Comparison of ENCODE assay signal across 25 cellular contexts in genomic region chrX:2719774-2720447, GRCh38. TPM values are rescaled to one million over a fixed set of nuclear protein-coding genes. Genes with fewer than 3 reads are reported as not detected.
DNase-seq lines count a peak whose midpoint lies in the region; ATAC-seq and TF ChIP-seq lines count a peak whose summit lies in the region.
"Had no signal": no experiment of that assay in that cellular context is flagged by ENCODE, and none has a peak within 500 bp of the region (broad histone marks: within the 10 kb centered on the region; RNA-seq: fewer than 3 reads in every experiment).

No MANE protein-coding gene starts in this region.

- no peaks in the 10 kb centered on the region for H3K27me3 Mint-ChIP-seq in activated CD4-positive, alpha-beta memory T cell treated with anti-CD3 and anti-CD28 coated beads for 36 hours
- no peaks in the 10 kb centered on the region for H3K27me3 Mint-ChIP-seq in activated CD4-positive, alpha-beta memory T cell treated with anti-CD3 and anti-CD28 coated beads, Interleukin-2, amount 10 ng/mL, durations not matched to agents 7 days and 5 days
- H3K27me3 Mint-ChIP-seq in activated T-helper 1 cell treated with anti-CD3 and anti-CD28 coated beads, Interleukin-12 subunit alpha, Interleukin-12 subunit beta, Interleukin-2, Interleukin-4 antibody, amounts not matched to agents 30 ng/mL and 10 ng/mL and 1 ng/mL, durations not matched to agents 14 hours and 24 hours and 36 hours (ENCODE audit: insufficient read depth): no peaks in the 10 kb centered on the region

- peaks cover 8% of the 10 kb centered on the region for H3K4me1 ChIP-seq in mesenchymal stem cell (ENCODE audit: control insufficient read depth, insufficient read depth, low read depth, low read length)

- POLR2A ChIA-PET in activated CD4-positive, alpha-beta memory T cell treated with anti-CD3 and anti-CD28 coated beads for 36 hours (lab: Charles Lee): no interaction called here
- POLR2A ChIA-PET in activated CD4-positive, alpha-beta memory T cell treated with anti-CD3 and anti-CD28 coated beads, Interleukin-2, amount 10 ng/mL, durations not matched to agents 7 days and 5 days (lab: Charles Lee): no interaction called here

- H3K9ac ChIP-seq in mesenchymal stem cell (ENCODE audit: low read length): no peak overlapping the region

- H3K14ac ChIP-seq in mesenchymal stem cell (ENCODE audit: low read length in 2 of 2): no peak overlapping the region

- no peak overlapping the region for H2BK120ac ChIP-seq in mesenchymal stem cell (ENCODE audit: low read depth, low read length)

- H4K8ac ChIP-seq in mesenchymal stem cell (ENCODE audit: low read length): no peak overlapping the region

- WGBS in mesenchymal stem cell: over 99% methylated on average over 9 of the region's 10 CpGs

- H3K4me3 Mint-ChIP-seq in activated CD4-positive, alpha-beta memory T cell treated with anti-CD3 and anti-CD28 coated beads for 36 hours: no peak overlapping the region
- H3K4me3 Mint-ChIP-seq in activated CD4-positive, alpha-beta memory T cell treated with anti-CD3 and anti-CD28 coated beads, Interleukin-2, amount 10 ng/mL, durations not matched to agents 7 days and 5 days: no peak overlapping the region
- H3K4me3 Mint-ChIP-seq in activated T-helper 1 cell treated with anti-CD3 and anti-CD28 coated beads, Interleukin-12 subunit alpha, Interleukin-12 subunit beta, Interleukin-2, Interleukin-4 antibody, amounts not matched to agents 30 ng/mL and 10 ng/mL and 1 ng/mL, durations not matched to agents 14 hours and 24 hours and 36 hours: no peak overlapping the region
- H3K4me3 Mint-ChIP-seq in stimulated activated effector memory CD8-positive, alpha-beta T cell treated with anti-CD3 and anti-CD28 coated beads, Interleukin-12 subunit alpha, Interleukin-12 subunit beta, amount 100 ng/mL, for 72 hours: no peak overlapping the region
- H3K4me3 Mint-ChIP-seq: CD14-positive monocyte, HFFc6 had no signal

- peak overlapping the region; percentile 23 for H3K27ac Mint-ChIP-seq in activated CD4-positive, alpha-beta memory T cell treated with anti-CD3 and anti-CD28 coated beads for 36 hours
- H3K27ac Mint-ChIP-seq in activated CD4-positive, alpha-beta memory T cell treated with anti-CD3 and anti-CD28 coated beads, Interleukin-2, amount 10 ng/mL, durations not matched to agents 7 days and 5 days: no peak overlapping the region
- peak overlapping the region; percentile 40 for H3K27ac Mint-ChIP-seq in activated T-helper 1 cell treated with anti-CD3 and anti-CD28 coated beads, Interleukin-12 subunit alpha, Interleukin-12 subunit beta, Interleukin-2, Interleukin-4 antibody, amounts not matched to agents 30 ng/mL and 10 ng/mL and 1 ng/mL, durations not matched to agents 14 hours and 24 hours and 36 hours
- H3K27ac Mint-ChIP-seq in stimulated activated effector memory CD8-positive, alpha-beta T cell treated with anti-CD3 and anti-CD28 coated beads, Interleukin-12 subunit alpha, Interleukin-12 subunit beta, amount 100 ng/mL, for 72 hours: peak overlapping the region; percentile 77
- H3K27ac Mint-ChIP-seq: HFFc6 had no signal

- H3K27me3 ChIP-seq in mesenchymal stem cell (ENCODE audit: control insufficient read depth in 1 of 2, insufficient read depth in 1 of 2, low read length in 2 of 2): no peaks in the 10 kb centered on the region

- TF ChIP-seq CTCF in coronary artery (IDR thresholded peaks at IDR 0.05): no peak

- no peak overlapping the region for H3K4ac ChIP-seq in mesenchymal stem cell (ENCODE audit: low read depth in 1 of 2, low read length in 2 of 2)

- no peak for DNase-seq in activated CD4-positive, alpha-beta memory T cell treated with anti-CD3 and anti-CD28 coated beads for 36 hours
- DNase-seq in activated CD4-positive, alpha-beta memory T cell treated with anti-CD3 and anti-CD28 coated beads, Interleukin-2, amount 10 ng/mL, durations not matched to agents 7 days and 5 days: no peak
- no peak for DNase-seq in activated T-helper 1 cell treated with anti-CD3 and anti-CD28 coated beads, Interleukin-12 subunit alpha, Interleukin-12 subunit beta, Interleukin-2, Interleukin-4 antibody, amounts not matched to agents 30 ng/mL and 10 ng/mL and 1 ng/mL, durations not matched to agents 14 hours and 24 hours and 36 hours (ENCODE audit: low spot score)
- peak; percentile 65 for DNase-seq in left lobe of liver (ENCODE audit: low spot score)
- DNase-seq in stimulated activated effector memory CD8-positive, alpha-beta T cell treated with anti-CD3 and anti-CD28 coated beads, Interleukin-12 subunit alpha, Interleukin-12 subunit beta, amount 100 ng/mL, for 72 hours (ENCODE audit: low spot score in 2 of 2): no peak
- no peak for DNase-seq in HPDE6-E6E7 (ENCODE audit: extremely low spot score)
- DNase-seq in mesenchymal stem cell: no peak
- DNase-seq in coronary artery (ENCODE audit: low spot score): no peak
- DNase-seq: 8988T, AML-193, DMS53, EL, GF-D8, HFFc6, KBM-7, NCI-H1092 treated with DMSO at 0.1 percent for 48 hours, NCI-H1436 treated with DMSO at 0.1 percent for 48 hours, NCI-H1930, NCI-H510A treated with DMSO at 0.1 percent for 48 hours, NCI-H748 treated with DMSO at 0.1 percent for 48 hours, SHP77 treated with DMSO at 0.1 percent for 48 hours had no signal

- H3K4me1 Mint-ChIP-seq in activated CD4-positive, alpha-beta memory T cell treated with anti-CD3 and anti-CD28 coated beads for 36 hours (ENCODE audit: low read depth): peaks cover 33% of the 10 kb centered on the region
- peaks cover 33% of the 10 kb centered on the region for H3K4me1 Mint-ChIP-seq in activated CD4-positive, alpha-beta memory T cell treated with anti-CD3 and anti-CD28 coated beads, Interleukin-2, amount 10 ng/mL, durations not matched to agents 7 days and 5 days
- H3K4me1 Mint-ChIP-seq in activated T-helper 1 cell treated with anti-CD3 and anti-CD28 coated beads, Interleukin-12 subunit alpha, Interleukin-12 subunit beta, Interleukin-2, Interleukin-4 antibody, amounts not matched to agents 30 ng/mL and 10 ng/mL and 1 ng/mL, durations not matched to agents 14 hours and 24 hours and 36 hours (ENCODE audit: low read depth): peaks cover 38% of the 10 kb centered on the region
- peaks cover 42% of the 10 kb centered on the region for H3K4me1 Mint-ChIP-seq in stimulated activated effector memory CD8-positive, alpha-beta T cell treated with anti-CD3 and anti-CD28 coated beads, Interleukin-12 subunit alpha, Interleukin-12 subunit beta, amount 100 ng/mL, for 72 hours
- H3K4me1 Mint-ChIP-seq: CD14-positive monocyte had no signal

- no peak overlapping the region for H3K23ac ChIP-seq in mesenchymal stem cell (ENCODE audit: low read length in 2 of 2)

- H3K18ac ChIP-seq in mesenchymal stem cell (ENCODE audit: low read depth in 1 of 2, low read length in 2 of 2): no peak overlapping the region

- no peak overlapping the region for H3K4me2 ChIP-seq in mesenchymal stem cell (ENCODE audit: low read length, poor library complexity, severe bottlenecking)

- no peak overlapping the region for H2BK5ac ChIP-seq in mesenchymal stem cell (ENCODE audit: low read depth, low read length, poor library complexity, severe bottlenecking)

- ATAC-seq in left lobe of liver: peak; percentile 91
- ATAC-seq in stimulated activated effector memory CD8-positive, alpha-beta T cell treated with anti-CD3 and anti-CD28 coated beads, Interleukin-12 subunit alpha, Interleukin-12 subunit beta, amount 100 ng/mL, for 72 hours: no peak
- ATAC-seq: SK-N-SH treated with all-trans-retinoic acid at 6 μM for 48 hours had no signal

- no peak overlapping the region for H3K4me3 ChIP-seq in mesenchymal stem cell (ENCODE audit: insufficient read depth in 1 of 2, low read depth in 1 of 2, low read length in 2 of 2)
- no peak overlapping the region for H3K4me3 ChIP-seq in coronary artery

- H2BK15ac ChIP-seq in mesenchymal stem cell (ENCODE audit: low read depth, poor library complexity, severe bottlenecking): no peak overlapping the region

- no peaks in the 10 kb centered on the region for H3K9me3 ChIP-seq in mesenchymal stem cell (ENCODE audit: control insufficient read depth, low read length)

- H4K91ac ChIP-seq in mesenchymal stem cell (ENCODE audit: low read length): no peak overlapping the region

- H3K36me3 Mint-ChIP-seq in activated CD4-positive, alpha-beta memory T cell treated with anti-CD3 and anti-CD28 coated beads for 36 hours: peaks cover 77% of the 10 kb centered on the region
- H3K36me3 Mint-ChIP-seq in activated CD4-positive, alpha-beta memory T cell treated with anti-CD3 and anti-CD28 coated beads, Interleukin-2, amount 10 ng/mL, durations not matched to agents 7 days and 5 days (ENCODE audit: low read depth): peaks cover 84% of the 10 kb centered on the region
- peaks cover 67% of the 10 kb centered on the region for H3K36me3 Mint-ChIP-seq in activated T-helper 1 cell treated with anti-CD3 and anti-CD28 coated beads, Interleukin-12 subunit alpha, Interleukin-12 subunit beta, Interleukin-2, Interleukin-4 antibody, amounts not matched to agents 30 ng/mL and 10 ng/mL and 1 ng/mL, durations not matched to agents 14 hours and 24 hours and 36 hours (ENCODE audit: low read depth)
- peaks cover 100% of the 10 kb centered on the region for H3K36me3 Mint-ChIP-seq in stimulated activated effector memory CD8-positive, alpha-beta T cell treated with anti-CD3 and anti-CD28 coated beads, Interleukin-12 subunit alpha, Interleukin-12 subunit beta, amount 100 ng/mL, for 72 hours

- CTCF ChIA-PET in activated CD4-positive, alpha-beta memory T cell treated with anti-CD3 and anti-CD28 coated beads for 36 hours (lab: Charles Lee): no interaction called here
- CTCF ChIA-PET in activated CD4-positive, alpha-beta memory T cell treated with anti-CD3 and anti-CD28 coated beads, Interleukin-2, amount 10 ng/mL, durations not matched to agents 7 days and 5 days (lab: Charles Lee): no interaction called here

- no peak overlapping the region for H2AFZ ChIP-seq in mesenchymal stem cell (ENCODE audit: low read depth, low read length)

- intact Hi-C loops in activated CD4-positive, alpha-beta memory T cell treated with anti-CD3 and anti-CD28 coated beads for 36 hours (cut with micrococcal nuclease): no loop called here
- intact Hi-C loops in activated T-helper 1 cell treated with anti-CD3 and anti-CD28 coated beads, Interleukin-12 subunit alpha, Interleukin-12 subunit beta, Interleukin-2, Interleukin-4 antibody, amounts not matched to agents 30 ng/mL and 10 ng/mL and 1 ng/mL, durations not matched to agents 14 hours and 24 hours and 36 hours (cut with micrococcal nuclease): loop anchor here (10.0 kb wide), 1 partner anchor 1385 kb away; the partner anchor contains the start of gene IL3RA

- H3K79me1 ChIP-seq in mesenchymal stem cell (replicated peaks; ENCODE audit: low read length, poor library complexity, severe bottlenecking): peaks cover 41% of the 10 kb centered on the region

- H3K9me3 Mint-ChIP-seq in activated CD4-positive, alpha-beta memory T cell treated with anti-CD3 and anti-CD28 coated beads for 36 hours: no peaks in the 10 kb centered on the region
- no peaks in the 10 kb centered on the region for H3K9me3 Mint-ChIP-seq in activated CD4-positive, alpha-beta memory T cell treated with anti-CD3 and anti-CD28 coated beads, Interleukin-2, amount 10 ng/mL, durations not matched to agents 7 days and 5 days
- no peaks in the 10 kb centered on the region for H3K9me3 Mint-ChIP-seq in activated T-helper 1 cell treated with anti-CD3 and anti-CD28 coated beads, Interleukin-12 subunit alpha, Interleukin-12 subunit beta, Interleukin-2, Interleukin-4 antibody, amounts not matched to agents 30 ng/mL and 10 ng/mL and 1 ng/mL, durations not matched to agents 14 hours and 24 hours and 36 hours
- H3K9me3 Mint-ChIP-seq in stimulated activated effector memory CD8-positive, alpha-beta T cell treated with anti-CD3 and anti-CD28 coated beads, Interleukin-12 subunit alpha, Interleukin-12 subunit beta, amount 100 ng/mL, for 72 hours: no peaks in the 10 kb centered on the region
- H3K9me3 Mint-ChIP-seq: HFFc6 had no signal

- H3K36me3 ChIP-seq in mesenchymal stem cell (ENCODE audit: control insufficient read depth in 1 of 2, insufficient read depth in 2 of 2, low read depth in 1 of 2, low read length in 2 of 2): peaks cover 53 to 98% of the 10 kb centered on the region in 2 experiments

- no peak overlapping the region for H2AK5ac ChIP-seq in mesenchymal stem cell (ENCODE audit: low read length, severe bottlenecking)

- no peak overlapping the region for H3K27ac ChIP-seq in mesenchymal stem cell (ENCODE audit: low read length, poor library complexity, severe bottlenecking)
- no peak overlapping the region for H3K27ac ChIP-seq in coronary artery
- H3K27ac ChIP-seq: RWPE1 had no signal

- H2BK12ac ChIP-seq in mesenchymal stem cell (ENCODE audit: low read length in 2 of 2): no peak overlapping the region

RNA-seq across cellular contexts. Expression of gene CD99, which starts 28.8 kb away (rescaled TPM):
- 100 to 1,000 TPM; 282 to 283 TPM for total RNA-seq in activated CD4-positive, alpha-beta memory T cell treated with anti-CD3 and anti-CD28 coated beads for 36 hours
- 100 to 1,000 TPM; 389 to 410 TPM for total RNA-seq in activated CD4-positive, alpha-beta memory T cell treated with anti-CD3 and anti-CD28 coated beads, Interleukin-2, amount 10 ng/mL, durations not matched to agents 7 days and 5 days
- 421 and 437 TPM in 2 replicates for total RNA-seq in activated T-helper 1 cell treated with anti-CD3 and anti-CD28 coated beads, Interleukin-12 subunit alpha, Interleukin-12 subunit beta, Interleukin-2, Interleukin-4 antibody, amounts not matched to agents 30 ng/mL and 10 ng/mL and 1 ng/mL, durations not matched to agents 14 hours and 24 hours and 36 hours
- total RNA-seq in left lobe of liver: 152 TPM
- polyA plus RNA-seq in mesenchymal stem cell (2013, experiment 1 of 2): 955 TPM
- 984 TPM for polyA plus RNA-seq in mesenchymal stem cell (2013, experiment 2 of 2)

RNA-seq across cellular contexts. Expression of gene XG, which starts 31.9 kb away (rescaled TPM):
- total RNA-seq in activated CD4-positive, alpha-beta memory T cell treated with anti-CD3 and anti-CD28 coated beads for 36 hours: not detected
- not detected for total RNA-seq in activated CD4-positive, alpha-beta memory T cell treated with anti-CD3 and anti-CD28 coated beads, Interleukin-2, amount 10 ng/mL, durations not matched to agents 7 days and 5 days
- total RNA-seq in activated T-helper 1 cell treated with anti-CD3 and anti-CD28 coated beads, Interleukin-12 subunit alpha, Interleukin-12 subunit beta, Interleukin-2, Interleukin-4 antibody, amounts not matched to agents 30 ng/mL and 10 ng/mL and 1 ng/mL, durations not matched to agents 14 hours and 24 hours and 36 hours: 0.65 TPM in 1 of 2 replicates, not detected in the other
- not detected for total RNA-seq in left lobe of liver
- 0.01 TPM for polyA plus RNA-seq in mesenchymal stem cell (2013, experiment 1 of 2)
- not detected for polyA plus RNA-seq in mesenchymal stem cell (2013, experiment 2 of 2)
- polyA plus RNA-seq: AG04450, CD14-positive monocyte had no signal
